17 cellular contexts compared by ENCODE assay signal in the genomic region with DNA sequence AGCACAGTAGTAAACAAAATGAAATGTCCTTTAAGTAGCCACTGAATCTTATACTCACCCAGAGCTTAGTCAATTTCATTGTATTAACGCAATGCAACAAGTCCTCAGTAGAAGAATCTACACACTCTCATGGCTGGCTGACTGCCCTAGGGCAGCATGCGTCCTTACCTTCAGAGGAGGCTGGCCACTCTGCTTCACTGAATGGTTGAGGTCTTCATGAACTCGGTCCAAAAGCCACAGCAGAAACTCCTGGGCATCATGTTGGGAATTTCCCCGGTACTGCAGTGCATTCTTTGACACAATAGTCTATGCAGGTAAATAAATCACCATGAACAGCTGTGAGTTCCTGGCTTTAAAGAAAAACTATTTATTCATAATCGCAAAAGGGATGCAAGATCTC.
"Had no signal": no experiment of that assay in that cellular context is flagged by ENCODE, and none has a peak within 500 bp of the region (broad histone marks: within the 10 kb centered on the region; RNA-seq: fewer than 3 reads in every experiment).

No MANE protein-coding gene starts in this region.

- DNase-seq: activated CD4-positive, CD25-positive, alpha-beta regulatory T cell treated with anti-CD3 and anti-CD28 coated beads, Interleukin-2, amount 50 U/mL, for 72 hours; activated naive CD8-positive, alpha-beta T cell treated with anti-CD3 and anti-CD28 coated beads for 36 hours; esophagus squamous epithelium; glutamatergic neuron; left cardiac atrium; naive thymus-derived CD8-positive, alpha-beta T cell; small intestine; stimulated activated CD4-positive, alpha-beta T cell treated with anti-CD3 and anti-CD28 coated beads, Interleukin-4, amount 100 ng/mL, for 24 hours; stimulated activated CD8-positive, alpha-beta memory T cell treated with anti-CD3 and anti-CD28 coated beads, Interleukin-4, amount 100 ng/mL, for 48 hours; stimulated activated naive CD4-positive, alpha-beta T cell treated with Interleukin-2 at 50 U/mL for 16 hours; substantia nigra; T-cell; T-helper 9 cell; trophoblast cell had no signal

- H3K9ac ChIP-seq: parathyroid adenoma had no signal

- H2AFZ ChIP-seq: parathyroid adenoma had no signal

- H3K36me3 ChIP-seq: cardiac muscle cell had no signal

- H3K27me3 ChIP-seq: cardiac muscle cell, esophagus squamous epithelium, neutrophil had no signal

- ATAC-seq: naive thymus-derived CD8-positive, alpha-beta T cell; T-cell had no signal

- H3K4me3 ChIP-seq: cardiac muscle cell, esophagus squamous epithelium had no signal

- H3K27ac ChIP-seq: cardiac muscle cell, neutrophil, parathyroid adenoma had no signal

- H3K9me3 ChIP-seq: esophagus squamous epithelium, neutrophil had no signal

- H3K4me1 ChIP-seq: parathyroid adenoma had no signal
